16 cellular contexts compared by ENCODE assay signal in genomic region chr15:32774022-32774421, GRCh38. TPM values are rescaled to one million over a fixed set of nuclear protein-coding genes. Genes with fewer than 3 reads are reported as not detected.
DNase-seq lines count a peak whose midpoint lies in the region; ATAC-seq and TF ChIP-seq lines count a peak whose summit lies in the region.
"Had no signal": no experiment of that assay in that cellular context is flagged by ENCODE, and none has a peak within 500 bp of the region (broad histone marks: within the 10 kb centered on the region; RNA-seq: fewer than 3 reads in every experiment).

No MANE protein-coding gene starts in this region.

- no peaks in the 10 kb centered on the region for H3K79me2 ChIP-seq in mammary epithelial cell (ENCODE audit: insufficient read depth, low read length)

- H4K20me1 ChIP-seq in mammary epithelial cell (ENCODE audit: insufficient read depth, low read length) = no peaks in the 10 kb centered on the region

- no TSS peak for BruUV-seq in Caco-2 (replicated peaks; lab: Mats Ljungman, UMichigan)
- no TSS peak for BruUV-seq in mammary epithelial cell (replicated peaks; lab: Mats Ljungman, UMichigan)

- peak; percentile 4 to 39 for DNase-seq in Caco-2
- DNase-seq in LoVo (ENCODE audit: low spot score) = peak; percentile 24
- DNase-seq in mammary epithelial cell = peak; percentile 13
- peak; percentile 89 for DNase-seq in non-pigmented ciliary epithelial cell (ENCODE audit: low read depth)
- DNase-seq in activated T-cell treated with anti-CD3 and anti-CD28 coated beads, Interleukin-2, amount 50 U/mL, for 24 hours = no peak
- DNase-seq in activated CD8-positive, alpha-beta memory T cell treated with anti-CD3 and anti-CD28 coated beads for 24 hours = no peak
- DNase-seq: endodermal cell; NCI-H1417 treated with DMSO at 0.1 percent for 48 hours; NCI-H510A treated with DMSO at 0.1 percent for 48 hours; Right ventricle myocardium superior; stimulated activated CD4-positive, alpha-beta T cell treated with anti-CD3 and anti-CD28 coated beads, Interleukin-2, amount 100 ng/mL, for 48 hours; stimulated activated naive CD4-positive, alpha-beta T cell treated with Interleukin-2 at 50 U/mL for 16 hours had no signal

- no peak overlapping the region for H3K27ac ChIP-seq in mammary epithelial cell (ENCODE audit: insufficient read depth, low read depth, low read length)

- peaks cover 13% of the 10 kb centered on the region for H3K4me1 ChIP-seq in Caco-2
- no peaks in the 10 kb centered on the region for H3K4me1 ChIP-seq in mammary epithelial cell (ENCODE audit: insufficient read depth, low read length)

- no peak overlapping the region for H3K9ac ChIP-seq in mammary epithelial cell (ENCODE audit: insufficient read depth, low read length)

- peaks cover 16% of the 10 kb centered on the region for H3K4me1 Mint-ChIP-seq in Caco-2 (ENCODE audit: low read depth, unreplicated experiment)
- H3K4me1 Mint-ChIP-seq in activated T-cell treated with anti-CD3 and anti-CD28 coated beads, Interleukin-2, amount 50 U/mL, for 24 hours (ENCODE audit: low read depth) = no peaks in the 10 kb centered on the region
- H3K4me1 Mint-ChIP-seq: endodermal cell, GM23338 had no signal

- no peaks in the 10 kb centered on the region for H3K9me3 Mint-ChIP-seq in Caco-2 (ENCODE audit: unreplicated experiment)
- peaks cover 2% of the 10 kb centered on the region for H3K9me3 Mint-ChIP-seq in activated T-cell treated with anti-CD3 and anti-CD28 coated beads, Interleukin-2, amount 50 U/mL, for 24 hours

- intact Hi-C loops in Caco-2 (cut with micrococcal nuclease; ENCODE audit: unreplicated experiment) = no loop called here
- intact Hi-C loops in mammary epithelial cell (cut with micrococcal nuclease) = no loop called here

- dilution Hi-C loops in mammary epithelial cell (cut with HindIII; ENCODE audit: low sequenced_read_pairs) = no loop called here

- no peak overlapping the region for H3K4me3 ChIP-seq in Caco-2 (ENCODE audit: low read depth, low read length)
- no peak overlapping the region for H3K4me3 ChIP-seq in mammary epithelial cell (replicated peaks in 1 of 3; ENCODE audit: insufficient read depth in 1 of 3, low read depth in 2 of 3, low read length in 3 of 3)
- H3K4me3 ChIP-seq: GM23338 had no signal

- TF ChIP-seq CTCF in Caco-2 (IDR thresholded peaks at IDR 0.05; ENCODE audit: insufficient read depth in 1 of 2, low read depth in 1 of 2, low read length in 1 of 2, severe bottlenecking in 1 of 2, unreplicated experiment in 1 of 2) = no peak
- no peak for TF ChIP-seq CTCF in mammary epithelial cell (conservative IDR thresholded peaks at IDR 0.05 in 1 of 2, IDR thresholded peaks at IDR 0.05 in 1 of 2; ENCODE audit: extremely low read depth in 1 of 2, insufficient read depth in 1 of 2, low read depth in 1 of 2, low read length in 2 of 2)

- H3K27me3 Mint-ChIP-seq in Caco-2 (ENCODE audit: insufficient read depth, unreplicated experiment) = no peaks in the 10 kb centered on the region
- H3K27me3 Mint-ChIP-seq in activated T-cell treated with anti-CD3 and anti-CD28 coated beads, Interleukin-2, amount 50 U/mL, for 24 hours = no peaks in the 10 kb centered on the region
- H3K27me3 Mint-ChIP-seq: progenitor cell of endocrine pancreas had no signal

- 85% methylated on average over 4 of the region's 4 CpGs for WGBS in mammary epithelial cell (ENCODE audit: low coverage, missing lambda C conversion rate)

- CTCF ChIA-PET in Caco-2 (lab: Charles Lee) (no interaction called here), mammary epithelial cell (lab: Charles Lee; ENCODE audit: low non-redundant PET) (no interaction called here)

- no peaks in the 10 kb centered on the region for H3K36me3 Mint-ChIP-seq in Caco-2 (ENCODE audit: insufficient read depth, unreplicated experiment)
- H3K36me3 Mint-ChIP-seq in activated T-cell treated with anti-CD3 and anti-CD28 coated beads, Interleukin-2, amount 50 U/mL, for 24 hours (ENCODE audit: low read depth) = peaks cover 17% of the 10 kb centered on the region

- no peaks in the 10 kb centered on the region for H3K27me3 ChIP-seq in Caco-2 (replicated peaks; ENCODE audit: control insufficient read depth, insufficient read depth, low read length)
- H3K27me3 ChIP-seq in mammary epithelial cell (ENCODE audit: insufficient read depth, low read length) = no peaks in the 10 kb centered on the region

- H3K4me2 ChIP-seq in mammary epithelial cell (ENCODE audit: insufficient read depth, low read depth, low read length) = no peak overlapping the region
- H3K4me2 ChIP-seq: GM23338 had no signal

- H3K27ac Mint-ChIP-seq in Caco-2 (ENCODE audit: unreplicated experiment) = peak overlapping the region; percentile 23
- H3K27ac Mint-ChIP-seq in activated T-cell treated with anti-CD3 and anti-CD28 coated beads, Interleukin-2, amount 50 U/mL, for 24 hours = no peak overlapping the region
- H3K27ac Mint-ChIP-seq: endodermal cell, GM23338, progenitor cell of endocrine pancreas had no signal

- H3K4me3 Mint-ChIP-seq in Caco-2 (ENCODE audit: unreplicated experiment) = no peak overlapping the region
- no peak overlapping the region for H3K4me3 Mint-ChIP-seq in activated T-cell treated with anti-CD3 and anti-CD28 coated beads, Interleukin-2, amount 50 U/mL, for 24 hours
- H3K4me3 Mint-ChIP-seq: endodermal cell, GM23338 had no signal

- no peak overlapping the region for H2AFZ ChIP-seq in mammary epithelial cell (ENCODE audit: low read depth, low read length)
- H2AFZ ChIP-seq: GM23338 had no signal

- ATAC-seq in HG03460 (IDR thresholded peaks at IDR 0.05; ENCODE audit: unreplicated experiment) (no peak), GM21786 (IDR thresholded peaks at IDR 0.05; ENCODE audit: unreplicated experiment) (no peak)
- ATAC-seq: GM23338 had no signal

- in situ Hi-C loops in mammary epithelial cell (cut with MboI; ENCODE audit: low sequenced_read_pairs in 2 of 2) = no loop called here

- H3K36me3 ChIP-seq in Caco-2 (ENCODE audit: control insufficient read depth, insufficient read depth, low read length) (no peaks in the 10 kb centered on the region), mammary epithelial cell (ENCODE audit: insufficient read depth, low read length) (no peaks in the 10 kb centered on the region)

- H3K9me3 ChIP-seq in Caco-2 = peaks cover 6% of the 10 kb centered on the region
- H3K9me3 ChIP-seq in mammary epithelial cell (replicated peaks; ENCODE audit: insufficient read depth, low read length) = no peaks in the 10 kb centered on the region

- POLR2A ChIA-PET in Caco-2 (lab: Charles Lee) = no interaction called here

RNA-seq across cellular contexts. Expression of gene GREM1, which starts 56.2 kb away (rescaled TPM):
- 0.54 and 0.93 TPM in 2 replicates for total RNA-seq in Caco-2 (2022)
- total RNA-seq in mammary epithelial cell = 1 to 10 TPM in 1 of 2 donors, not detected in 1; 1.8 TPM
- polyA plus RNA-seq in mammary epithelial cell = 0.03 TPM
- polyA minus RNA-seq in mammary epithelial cell = not detected
- total RNA-seq: Right ventricle myocardium superior had no signal

Comparison
In these comparisons a context has a peak if more than half of its experiments do, and no peak if none do; other contexts are left out.
1. DNase-seq: peak in Caco-2 (2 of 2), LoVo (single experiment), mammary epithelial cell (single experiment) and non-pigmented ciliary epithelial cell (single experiment); none in activated T-cell treated with anti-CD3 and anti-CD28 coated beads, Interleukin-2, amount 50 U/mL, for 24 hours (single experiment) and activated CD8-positive, alpha-beta memory T cell treated with anti-CD3 and anti-CD28 coated beads for 24 hours (single experiment).